Comparison of ENCODE assay signal across 23 cellular contexts in the genomic region with DNA sequence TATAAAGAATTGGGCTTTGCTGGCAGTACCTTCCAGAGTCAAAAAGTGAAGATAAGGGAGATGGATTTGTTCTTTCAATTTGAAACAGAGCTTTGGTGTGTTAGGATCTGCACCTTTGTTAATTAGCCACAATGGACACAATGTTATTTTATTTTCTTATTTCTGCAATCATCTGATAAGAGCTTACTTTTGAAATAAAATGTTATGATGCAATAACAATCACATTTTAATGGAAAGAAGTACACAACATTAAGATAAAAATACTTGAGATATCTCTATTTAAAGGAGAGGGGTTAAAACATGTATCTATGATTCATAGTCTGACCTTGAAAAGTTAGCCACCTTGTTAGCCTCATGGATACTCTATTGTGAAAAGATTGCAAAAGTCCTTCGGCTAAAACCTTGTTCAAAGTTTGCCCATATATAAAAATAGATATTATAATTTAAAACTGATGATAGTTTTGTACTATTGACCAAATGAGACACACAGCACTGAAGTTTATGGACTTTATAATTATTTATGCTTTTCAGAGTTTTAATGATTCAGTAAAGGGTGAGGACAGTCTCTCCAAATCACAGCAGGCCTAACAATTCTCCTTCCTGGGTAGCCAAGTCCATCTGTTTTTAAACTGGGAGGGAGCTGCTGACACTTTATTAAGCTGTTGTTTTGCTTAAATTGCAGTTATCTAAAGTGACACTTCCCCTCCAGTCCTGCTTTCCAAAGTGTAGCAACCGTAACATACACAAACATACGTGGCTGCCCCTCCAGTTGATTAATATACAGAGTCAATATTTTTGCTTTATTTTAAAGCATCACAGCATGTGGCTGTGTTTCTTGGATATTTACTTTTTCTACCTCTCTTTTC.
"Had no signal": no experiment of that assay in that cellular context is flagged by ENCODE, and none has a peak within 500 bp of the region (broad histone marks: within the 10 kb centered on the region; RNA-seq: fewer than 3 reads in every experiment).

No MANE protein-coding gene starts in this region.

- H3K27me3 ChIP-seq: body of pancreas, colonic mucosa, dorsolateral prefrontal cortex, testis, transverse colon had no signal

- H3K36me3 ChIP-seq: colonic mucosa, transverse colon had no signal

- ATAC-seq: activated naive CD4-positive, alpha-beta T cell treated with anti-CD3 and anti-CD28 coated beads, Interleukin-2, amount 50 U/mL, for 72 hours; activated T-cell treated with anti-CD3 and anti-CD28 coated beads, Interleukin-2, amount 50 U/mL, for 72 hours; body of pancreas; naive thymus-derived CD4-positive, alpha-beta T cell; right cardiac atrium; stimulated activated naive CD8-positive, alpha-beta T cell treated with anti-CD3 and anti-CD28 coated beads, Interleukin-15, Interleukin-2, amounts not matched to agents 100 U/mL and 50 U/mL, for 24 hours had no signal

- H3K9me3 ChIP-seq: colonic mucosa, testis, transverse colon had no signal

- H3K4me1 ChIP-seq: colonic mucosa, transverse colon had no signal

- FAIRE-seq: frontal cortex had no signal

- DNase-seq: activated CD4-positive, alpha-beta T cell treated with anti-CD3 and anti-CD28 coated beads for 4 hours; activated CD4-positive, alpha-beta T cell treated with anti-CD3 and anti-CD28 coated beads, Interleukin-2, amount 50 U/mL, for 4 hours; activated naive CD4-positive, alpha-beta T cell; activated T-cell treated with anti-CD3 and anti-CD28 coated beads for 4 hours; activated T-cell treated with anti-CD3 and anti-CD28 coated beads, Interleukin-2, amount 50 U/mL, for 72 hours; aorta; body of pancreas; colonic mucosa; dorsolateral prefrontal cortex; effector memory CD4-positive, alpha-beta T cell; glutamatergic neuron; islet precursor cell; midbrain; naive thymus-derived CD4-positive, alpha-beta T cell; nucleus accumbens; right cardiac atrium; stimulated activated CD4-positive, alpha-beta T cell treated with anti-CD3 and anti-CD28 coated beads, Interleukin-2, amount 100 ng/mL, for 48 hours; stimulated activated naive CD8-positive, alpha-beta T cell treated with anti-CD3 and anti-CD28 coated beads, Interleukin-15, Interleukin-2, amounts not matched to agents 100 U/mL and 50 U/mL, for 24 hours; testis; transverse colon had no signal

- H3K4me3 ChIP-seq: body of pancreas, colonic mucosa, dorsolateral prefrontal cortex, testis, transverse colon had no signal

- H3K27ac ChIP-seq: colonic mucosa, dorsolateral prefrontal cortex, testis, transverse colon, VCaP had no signal
